Comparison of ENCODE assay signal across 1 cellular context in genomic region chr10:121425623-121426022, GRCh38.
TF ChIP-seq lines count a peak whose summit lies in the region.

No MANE protein-coding gene starts in this region.

TF ChIP-seq in GM23338, 12 proteins besides CTCF, POLR2A, EP300 and RAD21 (continued from another document):
- TF ChIP-seq REST (IDR thresholded peaks at IDR 0.05; ENCODE audit: unreplicated experiment) = no peak
- no peak for TF ChIP-seq EZH2phosphoT487 (IDR thresholded peaks at IDR 0.05; ENCODE audit: unreplicated experiment)
- no peak for TF ChIP-seq STAT1 (IDR thresholded peaks at IDR 0.05; ENCODE audit: unreplicated experiment)
- TF ChIP-seq POLR2AphosphoS5 (IDR thresholded peaks at IDR 0.05; ENCODE audit: low read depth) = no peak
- TF ChIP-seq JUNB (IDR thresholded peaks at IDR 0.05; ENCODE audit: unreplicated experiment) = no peak
TF ChIP-seq in GM23338: peak in this region for 0.
